ENCODE assay signal across 1 cellular context in the genomic region with DNA sequence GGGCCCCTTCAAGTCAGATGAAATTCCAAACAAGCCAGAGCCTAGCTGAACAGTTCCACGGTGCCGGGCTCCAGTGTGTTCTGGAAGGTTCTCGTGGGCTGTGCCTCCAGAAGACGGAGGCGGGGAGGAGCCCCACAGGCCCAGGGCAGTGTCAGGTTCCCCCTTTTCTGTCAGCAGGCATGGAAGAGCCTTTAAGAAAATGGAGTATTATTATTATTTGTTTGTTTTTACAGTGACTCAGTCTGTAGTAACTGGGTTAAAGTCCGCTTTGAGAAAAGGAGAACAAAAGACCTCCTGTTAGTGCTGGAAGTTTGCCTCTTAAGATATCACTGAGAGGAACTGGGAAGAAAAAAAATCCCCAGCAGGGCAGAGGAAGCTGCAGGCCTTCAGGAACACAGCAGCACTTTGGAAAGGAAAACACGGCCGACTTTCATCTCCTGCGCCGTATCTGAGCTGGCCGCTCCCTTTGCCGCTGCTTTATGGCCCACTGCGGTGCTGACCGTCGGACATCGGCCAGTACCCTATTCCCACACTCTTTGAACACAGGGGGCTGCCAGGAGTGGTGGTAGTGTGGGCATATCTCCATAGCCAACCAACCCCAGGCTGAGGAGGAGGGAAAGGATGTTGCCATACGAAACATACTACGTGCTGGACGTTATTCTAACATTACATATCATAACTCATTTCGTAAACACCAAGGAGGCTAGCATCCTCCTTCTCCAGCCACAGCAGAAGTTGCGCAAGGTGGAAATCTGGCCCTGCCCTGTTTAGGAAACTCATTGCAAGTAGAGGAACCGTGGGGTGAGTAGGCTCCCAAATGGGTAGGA.
TF ChIP-seq lines count a peak whose summit lies in the region.

No MANE protein-coding gene starts in this region.

TF ChIP-seq in HepG2, 621 proteins besides CTCF, POLR2A, EP300 and RAD21 (continued from another document and continues in another):
- TF ChIP-seq ZNF329 (CRISPR knock-in tag; IDR thresholded peaks at IDR 0.05; ENCODE audit: low read depth) (no peak), HMG20A (CRISPR knock-in tag; IDR thresholded peaks at IDR 0.05; ENCODE audit: borderline replicate concordance) (peak; percentile 80), NCOA2 (CRISPR knock-in tag; IDR thresholded peaks at IDR 0.05) (peak; percentile 54), ZBTB42 (CRISPR knock-in tag; IDR thresholded peaks at IDR 0.05) (no peak), KDM3A (CRISPR knock-in tag; IDR thresholded peaks at IDR 0.05; ENCODE audit: low read depth) (no peak), ZKSCAN1 (IDR thresholded peaks at IDR 0.05; ENCODE audit: low read length) (no peak), IRF2 (CRISPR knock-in tag; IDR thresholded peaks at IDR 0.05) (no peak; the same call in 1 of the 2 replicates), REPIN1 (CRISPR knock-in tag; IDR thresholded peaks at IDR 0.05; ENCODE audit: borderline replicate concordance, low read depth) (0 out of 2 replicates have a peak, but pooled peaks have one; percentile 47), SIN3A (IDR thresholded peaks at IDR 0.05; ENCODE audit: borderline replicate concordance, low read depth, low read length) (no peak), TBP (CRISPR knock-in tag; IDR thresholded peaks at IDR 0.05) (no peak), ZNF776 (CRISPR knock-in tag; IDR thresholded peaks at IDR 0.05) (no peak), ZSCAN22 (CRISPR knock-in tag; IDR thresholded peaks at IDR 0.05) (no peak), ZBTB38 (CRISPR knock-in tag; IDR thresholded peaks at IDR 0.05) (0 out of 2 replicates have a peak, but pooled peaks have one; percentile 20), KAT7 (CRISPR knock-in tag; IDR thresholded peaks at IDR 0.05; ENCODE audit: borderline replicate concordance) (0 out of 2 replicates have a peak, but pooled peaks have one; percentile 28), TEAD2 (CRISPR knock-in tag; IDR thresholded peaks at IDR 0.05) (no peak), THAP11 (CRISPR knock-in tag; IDR thresholded peaks at IDR 0.05) (peak; percentile 37; the same call in 1 of the 2 replicates), SMARCE1 (IDR thresholded peaks at IDR 0.05; ENCODE audit: borderline replicate concordance) (no peak), ZNF737 (CRISPR knock-in tag; IDR thresholded peaks at IDR 0.05; ENCODE audit: borderline replicate concordance) (no peak), TBX3 (IDR thresholded peaks at IDR 0.05; ENCODE audit: borderline replicate concordance) (no peak), ZFX (CRISPR knock-in tag; IDR thresholded peaks at IDR 0.05; ENCODE audit: low read depth) (peak; percentile 69), CBX1 (IDR thresholded peaks at IDR 0.05; ENCODE audit: low read depth) (no peak), ZNF850 (CRISPR knock-in tag; conservative IDR thresholded peaks at IDR 0.05) (no peak), PRPF4 (IDR thresholded peaks at IDR 0.05; ENCODE audit: low read depth, low read length, poor library complexity, severe bottlenecking) (no peak), SAFB2 (CRISPR knock-in tag; IDR thresholded peaks at IDR 0.05; ENCODE audit: borderline replicate concordance, low read depth) (no peak), NCOA1 (CRISPR knock-in tag; IDR thresholded peaks at IDR 0.05) (no peak), FOXO1 (CRISPR knock-in tag; IDR thresholded peaks at IDR 0.05) (peak; percentile 25; the same call in 1 of the 2 replicates), ATF7-NPFF (CRISPR knock-in tag; IDR thresholded peaks at IDR 0.05; ENCODE audit: low read depth) (0 out of 2 replicates have a peak, but pooled peaks have one; percentile 10), ZNF644 (CRISPR knock-in tag; IDR thresholded peaks at IDR 0.05; ENCODE audit: low read depth) (no peak; the same call in 1 of the 2 replicates), TSC22D2 (CRISPR knock-in tag; IDR thresholded peaks at IDR 0.05; ENCODE audit: borderline replicate concordance) (no peak), BORCS8-MEF2B (CRISPR knock-in tag; IDR thresholded peaks at IDR 0.05) (no peak), ZNF577 (CRISPR knock-in tag; IDR thresholded peaks at IDR 0.05; ENCODE audit: borderline replicate concordance, low read depth) (no peak), TAF15 (IDR thresholded peaks at IDR 0.05; ENCODE audit: low read depth, low read length, poor library complexity, severe bottlenecking) (no peak)
- TF ChIP-seq, protein P1, sequence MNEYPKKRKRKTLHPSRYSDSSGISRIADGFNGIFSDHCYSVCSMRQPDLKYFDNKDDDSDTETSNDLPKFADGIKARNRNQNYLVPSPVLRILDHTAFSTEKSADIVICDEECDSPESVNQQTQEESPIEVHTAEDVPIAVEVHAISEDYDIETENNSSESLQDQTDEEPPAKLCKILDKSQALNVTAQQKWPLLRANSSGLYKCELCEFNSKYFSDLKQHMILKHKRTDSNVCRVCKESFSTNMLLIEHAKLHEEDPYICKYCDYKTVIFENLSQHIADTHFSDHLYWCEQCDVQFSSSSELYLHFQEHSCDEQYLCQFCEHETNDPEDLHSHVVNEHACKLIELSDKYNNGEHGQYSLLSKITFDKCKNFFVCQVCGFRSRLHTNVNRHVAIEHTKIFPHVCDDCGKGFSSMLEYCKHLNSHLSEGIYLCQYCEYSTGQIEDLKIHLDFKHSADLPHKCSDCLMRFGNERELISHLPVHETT (CRISPR knock-in tag; conservative IDR thresholded peaks at IDR 0.05), result no peak
- TF ChIP-seq, protein P2, sequence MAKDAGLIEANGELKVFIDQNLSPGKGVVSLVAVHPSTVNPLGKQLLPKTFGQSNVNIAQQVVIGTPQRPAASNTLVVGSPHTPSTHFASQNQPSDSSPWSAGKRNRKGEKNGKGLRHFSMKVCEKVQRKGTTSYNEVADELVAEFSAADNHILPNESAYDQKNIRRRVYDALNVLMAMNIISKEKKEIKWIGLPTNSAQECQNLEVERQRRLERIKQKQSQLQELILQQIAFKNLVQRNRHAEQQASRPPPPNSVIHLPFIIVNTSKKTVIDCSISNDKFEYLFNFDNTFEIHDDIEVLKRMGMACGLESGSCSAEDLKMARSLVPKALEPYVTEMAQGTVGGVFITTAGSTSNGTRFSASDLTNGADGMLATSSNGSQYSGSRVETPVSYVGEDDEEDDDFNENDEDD (CRISPR knock-in tag; IDR thresholded peaks at IDR 0.05; ENCODE audit: borderline replicate concordance), result 0 out of 2 replicates have a peak, but pooled peaks have one; percentile 13
- TF ChIP-seq, protein P3, sequence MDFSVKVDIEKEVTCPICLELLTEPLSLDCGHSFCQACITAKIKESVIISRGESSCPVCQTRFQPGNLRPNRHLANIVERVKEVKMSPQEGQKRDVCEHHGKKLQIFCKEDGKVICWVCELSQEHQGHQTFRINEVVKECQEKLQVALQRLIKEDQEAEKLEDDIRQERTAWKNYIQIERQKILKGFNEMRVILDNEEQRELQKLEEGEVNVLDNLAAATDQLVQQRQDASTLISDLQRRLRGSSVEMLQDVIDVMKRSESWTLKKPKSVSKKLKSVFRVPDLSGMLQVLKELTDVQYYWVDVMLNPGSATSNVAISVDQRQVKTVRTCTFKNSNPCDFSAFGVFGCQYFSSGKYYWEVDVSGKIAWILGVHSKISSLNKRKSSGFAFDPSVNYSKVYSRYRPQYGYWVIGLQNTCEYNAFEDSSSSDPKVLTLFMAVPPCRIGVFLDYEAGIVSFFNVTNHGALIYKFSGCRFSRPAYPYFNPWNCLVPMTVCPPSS (IDR thresholded peaks at IDR 0.05), result no peak
- TF ChIP-seq, protein P4, sequence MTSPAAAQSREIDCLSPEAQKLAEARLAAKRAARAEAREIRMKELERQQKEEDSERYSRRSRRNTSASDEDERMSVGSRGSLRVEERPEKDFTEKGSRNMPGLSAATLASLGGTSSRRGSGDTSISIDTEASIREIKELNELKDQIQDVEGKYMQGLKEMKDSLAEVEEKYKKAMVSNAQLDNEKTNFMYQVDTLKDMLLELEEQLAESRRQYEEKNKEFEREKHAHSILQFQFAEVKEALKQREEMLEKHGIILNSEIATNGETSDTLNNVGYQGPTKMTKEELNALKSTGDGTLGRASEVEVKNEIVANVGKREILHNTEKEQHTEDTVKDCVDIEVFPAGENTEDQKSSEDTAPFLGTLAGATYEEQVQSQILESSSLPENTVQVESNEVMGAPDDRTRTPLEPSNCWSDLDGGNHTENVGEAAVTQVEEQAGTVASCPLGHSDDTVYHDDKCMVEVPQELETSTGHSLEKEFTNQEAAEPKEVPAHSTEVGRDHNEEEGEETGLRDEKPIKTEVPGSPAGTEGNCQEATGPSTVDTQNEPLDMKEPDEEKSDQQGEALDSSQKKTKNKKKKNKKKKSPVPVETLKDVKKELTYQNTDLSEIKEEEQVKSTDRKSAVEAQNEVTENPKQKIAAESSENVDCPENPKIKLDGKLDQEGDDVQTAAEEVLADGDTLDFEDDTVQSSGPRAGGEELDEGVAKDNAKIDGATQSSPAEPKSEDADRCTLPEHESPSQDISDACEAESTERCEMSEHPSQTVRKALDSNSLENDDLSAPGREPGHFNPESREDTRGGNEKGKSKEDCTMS (CRISPR knock-in tag; conservative IDR thresholded peaks at IDR 0.05), result no peak
- TF ChIP-seq, protein P5, sequence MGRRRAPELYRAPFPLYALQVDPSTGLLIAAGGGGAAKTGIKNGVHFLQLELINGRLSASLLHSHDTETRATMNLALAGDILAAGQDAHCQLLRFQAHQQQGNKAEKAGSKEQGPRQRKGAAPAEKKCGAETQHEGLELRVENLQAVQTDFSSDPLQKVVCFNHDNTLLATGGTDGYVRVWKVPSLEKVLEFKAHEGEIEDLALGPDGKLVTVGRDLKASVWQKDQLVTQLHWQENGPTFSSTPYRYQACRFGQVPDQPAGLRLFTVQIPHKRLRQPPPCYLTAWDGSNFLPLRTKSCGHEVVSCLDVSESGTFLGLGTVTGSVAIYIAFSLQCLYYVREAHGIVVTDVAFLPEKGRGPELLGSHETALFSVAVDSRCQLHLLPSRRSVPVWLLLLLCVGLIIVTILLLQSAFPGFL (CRISPR knock-in tag; IDR thresholded peaks at IDR 0.05), result no peak
- TF ChIP-seq, protein P6, sequence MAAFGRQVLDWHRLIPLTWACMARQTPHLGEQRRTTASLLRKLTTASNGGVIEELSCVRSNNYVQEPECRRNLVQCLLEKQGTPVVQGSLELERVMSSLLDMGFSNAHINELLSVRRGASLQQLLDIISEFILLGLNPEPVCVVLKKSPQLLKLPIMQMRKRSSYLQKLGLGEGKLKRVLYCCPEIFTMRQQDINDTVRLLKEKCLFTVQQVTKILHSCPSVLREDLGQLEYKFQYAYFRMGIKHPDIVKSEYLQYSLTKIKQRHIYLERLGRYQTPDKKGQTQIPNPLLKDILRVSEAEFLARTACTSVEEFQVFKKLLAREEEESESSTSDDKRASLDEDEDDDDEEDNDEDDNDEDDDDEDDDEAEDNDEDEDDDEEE (CRISPR knock-in tag; IDR thresholded peaks at IDR 0.05), result no peak
- TF ChIP-seq, protein P7, sequence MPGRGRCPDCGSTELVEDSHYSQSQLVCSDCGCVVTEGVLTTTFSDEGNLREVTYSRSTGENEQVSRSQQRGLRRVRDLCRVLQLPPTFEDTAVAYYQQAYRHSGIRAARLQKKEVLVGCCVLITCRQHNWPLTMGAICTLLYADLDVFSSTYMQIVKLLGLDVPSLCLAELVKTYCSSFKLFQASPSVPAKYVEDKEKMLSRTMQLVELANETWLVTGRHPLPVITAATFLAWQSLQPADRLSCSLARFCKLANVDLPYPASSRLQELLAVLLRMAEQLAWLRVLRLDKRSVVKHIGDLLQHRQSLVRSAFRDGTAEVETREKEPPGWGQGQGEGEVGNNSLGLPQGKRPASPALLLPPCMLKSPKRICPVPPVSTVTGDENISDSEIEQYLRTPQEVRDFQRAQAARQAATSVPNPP (CRISPR knock-in tag; IDR thresholded peaks at IDR 0.05), result no peak
- TF ChIP-seq, protein P8, sequence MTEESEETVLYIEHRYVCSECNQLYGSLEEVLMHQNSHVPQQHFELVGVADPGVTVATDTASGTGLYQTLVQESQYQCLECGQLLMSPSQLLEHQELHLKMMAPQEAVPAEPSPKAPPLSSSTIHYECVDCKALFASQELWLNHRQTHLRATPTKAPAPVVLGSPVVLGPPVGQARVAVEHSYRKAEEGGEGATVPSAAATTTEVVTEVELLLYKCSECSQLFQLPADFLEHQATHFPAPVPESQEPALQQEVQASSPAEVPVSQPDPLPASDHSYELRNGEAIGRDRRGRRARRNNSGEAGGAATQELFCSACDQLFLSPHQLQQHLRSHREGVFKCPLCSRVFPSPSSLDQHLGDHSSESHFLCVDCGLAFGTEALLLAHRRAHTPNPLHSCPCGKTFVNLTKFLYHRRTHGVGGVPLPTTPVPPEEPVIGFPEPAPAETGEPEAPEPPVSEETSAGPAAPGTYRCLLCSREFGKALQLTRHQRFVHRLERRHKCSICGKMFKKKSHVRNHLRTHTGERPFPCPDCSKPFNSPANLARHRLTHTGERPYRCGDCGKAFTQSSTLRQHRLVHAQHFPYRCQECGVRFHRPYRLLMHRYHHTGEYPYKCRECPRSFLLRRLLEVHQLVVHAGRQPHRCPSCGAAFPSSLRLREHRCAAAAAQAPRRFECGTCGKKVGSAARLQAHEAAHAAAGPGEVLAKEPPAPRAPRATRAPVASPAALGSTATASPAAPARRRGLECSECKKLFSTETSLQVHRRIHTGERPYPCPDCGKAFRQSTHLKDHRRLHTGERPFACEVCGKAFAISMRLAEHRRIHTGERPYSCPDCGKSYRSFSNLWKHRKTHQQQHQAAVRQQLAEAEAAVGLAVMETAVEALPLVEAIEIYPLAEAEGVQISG (CRISPR knock-in tag; IDR thresholded peaks at IDR 0.05), result no peak; the same call in 1 of the 2 replicates
- TF ChIP-seq, protein P9, sequence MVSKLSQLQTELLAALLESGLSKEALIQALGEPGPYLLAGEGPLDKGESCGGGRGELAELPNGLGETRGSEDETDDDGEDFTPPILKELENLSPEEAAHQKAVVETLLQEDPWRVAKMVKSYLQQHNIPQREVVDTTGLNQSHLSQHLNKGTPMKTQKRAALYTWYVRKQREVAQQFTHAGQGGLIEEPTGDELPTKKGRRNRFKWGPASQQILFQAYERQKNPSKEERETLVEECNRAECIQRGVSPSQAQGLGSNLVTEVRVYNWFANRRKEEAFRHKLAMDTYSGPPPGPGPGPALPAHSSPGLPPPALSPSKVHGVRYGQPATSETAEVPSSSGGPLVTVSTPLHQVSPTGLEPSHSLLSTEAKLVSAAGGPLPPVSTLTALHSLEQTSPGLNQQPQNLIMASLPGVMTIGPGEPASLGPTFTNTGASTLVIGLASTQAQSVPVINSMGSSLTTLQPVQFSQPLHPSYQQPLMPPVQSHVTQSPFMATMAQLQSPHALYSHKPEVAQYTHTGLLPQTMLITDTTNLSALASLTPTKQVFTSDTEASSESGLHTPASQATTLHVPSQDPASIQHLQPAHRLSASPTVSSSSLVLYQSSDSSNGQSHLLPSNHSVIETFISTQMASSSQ (IDR thresholded peaks at IDR 0.05; ENCODE audit: low read depth), result no peak; the same call in 1 of the 2 replicates
- TF ChIP-seq, protein P9 (CRISPR knock-in tag; IDR thresholded peaks at IDR 0.05; ENCODE audit: borderline replicate concordance), result no peak
